In genomic region chr7:128410092-128410665, GRCh38 we compare ENCODE assay signal across 8 cellular contexts. TPM values are rescaled to one million over a fixed set of nuclear protein-coding genes. Genes with fewer than 3 reads are reported as not detected.
DNase-seq lines count a peak whose midpoint lies in the region; ATAC-seq, FAIRE-seq and TF ChIP-seq lines count a peak whose summit lies in the region.

No MANE protein-coding gene starts in this region.

- 1 to 2% (median 1%) methylated on average over 20 to 31 of the region's 31 CpGs for WGBS in heart left ventricle, 4 donors
- WGBS in prostate gland: under 1% methylated on average over 31 of the region's 31 CpGs

- peak; percentile 4 for ATAC-seq in GM19328 (IDR thresholded peaks at IDR 0.05; ENCODE audit: unreplicated experiment)
- ATAC-seq in HG03460 (IDR thresholded peaks at IDR 0.05; ENCODE audit: unreplicated experiment): peak; percentile 15
- peak; percentile 42 to 66 for ATAC-seq in activated naive CD4-positive, alpha-beta T cell treated with anti-CD3 and anti-CD28 coated beads, Interleukin-2, amount 50 U/mL, for 72 hours
- peak; percentile 4 to 44 (median 29) for ATAC-seq in heart left ventricle

- peak overlapping the region; percentile 60 for H3K4me3 ChIP-seq in BJ (ENCODE audit: low read depth, low read length)
- peak overlapping the region; percentile 48 to 87 (median 71) for H3K4me3 ChIP-seq in heart left ventricle
- peak overlapping the region; percentile 63 to 80 for H3K4me3 ChIP-seq in prostate gland

- no peak for TF ChIP-seq CTCF in BJ (IDR thresholded peaks at IDR 0.05; ENCODE audit: insufficient read depth, low read depth, low read length)
- no peak for TF ChIP-seq CTCF in heart left ventricle (IDR thresholded peaks at IDR 0.05)
- TF ChIP-seq CTCF in prostate gland (IDR thresholded peaks at IDR 0.05): no peak

- H3K9me3 ChIP-seq in heart left ventricle (no peaks in the 10 kb centered on the region), prostate gland (no peaks in the 10 kb centered on the region)

- CTCF ChIA-PET in BJ (lab: Yijun Ruan, JAX): interaction anchor here (1.4 to 6.1 kb wide), 6 partner anchors 9 to 63 kb away, joined by 3 to 90 read pairs (median 14); no protein-coding TSS in a partner anchor

- H3K27ac Mint-ChIP-seq in activated naive CD4-positive, alpha-beta T cell treated with anti-CD3 and anti-CD28 coated beads, Interleukin-2, amount 50 U/mL, for 72 hours: peak overlapping the region; percentile 59 to 65

- H3K36me3 ChIP-seq in BJ (ENCODE audit: control insufficient read depth, insufficient read depth, low read length) (no peaks in the 10 kb centered on the region), heart left ventricle (no peaks in the 10 kb centered on the region), prostate gland (no peaks in the 10 kb centered on the region)

- TF ChIP-seq POLR2A in heart left ventricle (IDR thresholded peaks at IDR 0.05) (no peak), prostate gland (IDR thresholded peaks at IDR 0.05) (no peak)

- H3K9me3 Mint-ChIP-seq in activated naive CD4-positive, alpha-beta T cell treated with anti-CD3 and anti-CD28 coated beads, Interleukin-2, amount 50 U/mL, for 72 hours: no peaks in the 10 kb centered on the region

- peaks cover 0 to 48% (median 33%) of the 10 kb centered on the region in 12 donors for H3K4me1 ChIP-seq in heart left ventricle
- peaks cover 12% of the 10 kb centered on the region for H3K4me1 ChIP-seq in prostate gland (replicated peaks)

- H3K36me3 Mint-ChIP-seq in activated naive CD4-positive, alpha-beta T cell treated with anti-CD3 and anti-CD28 coated beads, Interleukin-2, amount 50 U/mL, for 72 hours: no peaks in the 10 kb centered on the region

- DNase-seq in BJ (ENCODE audit: low read depth) (peak; percentile 33), RCC 7860 (ENCODE audit: low spot score) (peak; percentile 78), heart left ventricle (peak in 4 of 5 donors; percentile 38 to 82 (median 64)), prostate gland (ENCODE audit: low spot score) (peak; percentile 48), G401 (ENCODE audit: low spot score) (no peak)
- DNase-seq in activated naive CD4-positive, alpha-beta T cell treated with anti-CD3 and anti-CD28 coated beads, Interleukin-2, amount 50 U/mL, for 72 hours (ENCODE audit: low spot score in 2 of 2): peak; percentile 66 to 74

- intact Hi-C loops in heart left ventricle (cut with DNase I): no loop called here
- intact Hi-C loops in prostate gland (cut with DNase I): no loop called here

- peak; percentile 66 for FAIRE-seq in RCC 7860 (lab: Jason Lieb, UNC)

- in situ Hi-C loops in G401 (cut with HindIII; ENCODE audit: low sequenced_read_pairs): no loop called here

- H3K27ac ChIP-seq in heart left ventricle (peak overlapping the region; percentile 21 to 94 (median 82)), prostate gland (peak overlapping the region; percentile 89 to 93)

- H3K27me3 ChIP-seq in BJ (ENCODE audit: control insufficient read depth, insufficient read depth, low read length) (peaks cover 2% of the 10 kb centered on the region), heart left ventricle (no peaks in the 10 kb centered on the region), prostate gland (replicated peaks; ENCODE audit: insufficient read depth) (no peaks in the 10 kb centered on the region)

- POLR2A ChIA-PET in BJ (lab: Charles Lee): interaction anchor here (0.6 to 1.8 kb wide), 3 partner anchors 8 to 45 kb away, joined by 5 read pairs; partner anchors contain the start of gene HILPDA

RNA-seq across cellular contexts. Expression of gene IMPDH1, which starts 0.4 kb away (rescaled TPM):
- 65.7 and 84.5 TPM in 2 replicates for polyA plus RNA-seq in BJ (2011; rRNA removed)
- 109 and 116 TPM in 2 replicates for polyA minus RNA-seq in BJ (2011; rRNA and poly(A)+ RNA removed)
- 10 to 100 TPM; 29.5 to 66.9 TPM for total RNA-seq in activated naive CD4-positive, alpha-beta T cell treated with anti-CD3 and anti-CD28 coated beads, Interleukin-2, amount 50 U/mL, for 72 hours
- 10 to 100 TPM; 12.3 to 65.3 (median 25.7) TPM for total RNA-seq in heart left ventricle
- polyA plus RNA-seq in heart left ventricle: 10 to 100 TPM; 16.6 to 23.6 TPM
- total RNA-seq in prostate gland: 10 to 100 TPM; 48.2 to 91.6 TPM
- 58.5 and 67.9 TPM in 2 replicates for total RNA-seq in G401 (2014; rRNA removed; shearing (Covaris generic))

RNA-seq across cellular contexts. Expression of gene HILPDA, which starts 45.5 kb away (rescaled TPM):
- polyA plus RNA-seq in BJ (2011; rRNA removed): 16.0 and 21.5 TPM in 2 replicates
- 13.0 and 14.8 TPM in 2 replicates for polyA minus RNA-seq in BJ (2011; rRNA and poly(A)+ RNA removed)
- 100 to 1,000 TPM in 1 of 2 donors, 10 to 100 TPM in 1; 20.3 to 239 TPM for total RNA-seq in activated naive CD4-positive, alpha-beta T cell treated with anti-CD3 and anti-CD28 coated beads, Interleukin-2, amount 50 U/mL, for 72 hours
- total RNA-seq in heart left ventricle: 10 to 100 TPM in 3 of 9 donors, 1 to 10 TPM in 6; 6.1 to 17.7 (median 7.7) TPM
- 1 to 10 TPM; 7.5 to 8.5 TPM for polyA plus RNA-seq in heart left ventricle
- total RNA-seq in prostate gland: 10 to 100 TPM in 1 of 2 donors, 1 to 10 TPM in 1; 6.9 to 41.5 TPM
- total RNA-seq in G401 (2014; rRNA removed; shearing (Covaris generic)): 9.0 and 14.2 TPM in 2 replicates

RNA-seq across cellular contexts. Expression of gene PRRT4, which starts 48.7 kb away (rescaled TPM):
- polyA plus RNA-seq in BJ (2011; rRNA removed): 0.07 TPM in 1 of 2 replicates, not detected in the other
- polyA minus RNA-seq in BJ (2011; rRNA and poly(A)+ RNA removed): not detected in 2 replicates
- under 1 TPM in 1 of 2 donors, not detected in 1; 0.27 TPM for total RNA-seq in activated naive CD4-positive, alpha-beta T cell treated with anti-CD3 and anti-CD28 coated beads, Interleukin-2, amount 50 U/mL, for 72 hours
- 1 to 10 TPM in 8 of 9 donors, under 1 TPM in 1; 0.31 to 3.1 (median 1.9) TPM for total RNA-seq in heart left ventricle
- 1 to 10 TPM in 1 of 2 donors, under 1 TPM in 1; 0.51 to 2.7 TPM for polyA plus RNA-seq in heart left ventricle
- total RNA-seq in prostate gland: 1 to 10 TPM in 1 of 2 donors, under 1 TPM in 1; 0.05 to 1.2 TPM
- 0.78 TPM in 1 of 2 replicates, not detected in the other for total RNA-seq in G401 (2014; rRNA removed; shearing (Covaris generic))

Comparison
In these comparisons a context has a peak if more than half of its experiments do, and no peak if none do; other contexts are left out.
1. ATAC-seq: peak in every context shown above with its lines; median percentile 54 in activated naive CD4-positive, alpha-beta T cell treated with anti-CD3 and anti-CD28 coated beads, Interleukin-2, amount 50 U/mL, for 72 hours; 29 in heart left ventricle; 15 in HG03460; 4 in GM19328.